ENCODE assay signal across 23 cellular contexts in genomic region chr16:9402293-9402865, GRCh38.
"Had no signal": no experiment of that assay in that cellular context is flagged by ENCODE, and none has a peak within 500 bp of the region (broad histone marks: within the 10 kb centered on the region; RNA-seq: fewer than 3 reads in every experiment).

No MANE protein-coding gene starts in this region.

- H3K4me3 ChIP-seq: adrenal gland, ascending aorta, coronary artery, dorsolateral prefrontal cortex had no signal

- H3K27ac ChIP-seq: adrenal gland, ascending aorta, brain microvascular endothelial cell, coronary artery had no signal

- DNase-seq: activated CD4-positive, alpha-beta memory T cell treated with anti-CD3 and anti-CD28 coated beads for 36 hours; activated CD4-positive, alpha-beta T cell treated with anti-CD3 and anti-CD28 coated beads for 36 hours; activated CD4-positive, alpha-beta T cell treated with anti-CD3 and anti-CD28 coated beads, Interleukin-2, amount 10 ng/mL, durations not matched to agents 24 days and 14 days; activated CD4-positive, CD25-positive, alpha-beta regulatory T cell; activated CD4-positive, CD25-positive, alpha-beta regulatory T cell treated with anti-CD3 and anti-CD28 coated beads, Interleukin-2, amount 50 U/mL, for 72 hours; activated CD8-positive, alpha-beta memory T cell treated with anti-CD3 and anti-CD28 coated beads, Interleukin-2, amount 10 ng/mL, durations not matched to agents 7 days and 5 days; activated CD8-positive, alpha-beta memory T cell treated with anti-CD3 and anti-CD28 coated beads, Interleukin-2, amount 50 U/mL, for 4 hours; activated CD8-positive, alpha-beta T cell treated with anti-CD3 and anti-CD28 coated beads, Interleukin-2, amount 10 ng/mL, durations not matched to agents 7 days and 5 days; activated effector memory CD4-positive, alpha-beta T cell treated with anti-CD3 and anti-CD28 coated beads, Interleukin-2, amount 50 U/mL, for 16 hours; activated naive CD4-positive, alpha-beta T cell treated with anti-CD3 and anti-CD28 coated beads for 36 hours; activated naive CD8-positive, alpha-beta T cell treated with anti-CD3 and anti-CD28 coated beads for 36 hours; activated naive CD8-positive, alpha-beta T cell treated with anti-CD3 and anti-CD28 coated beads, Interleukin-2, amount 50 U/mL, for 24 hours; activated T-cell treated with anti-CD3 and anti-CD28 coated beads, Interleukin-2, amount 50 U/mL, for 1 hour; activated T-cell treated with anti-CD3 and anti-CD28 coated beads, Interleukin-2, amount 50 U/mL, for 48 hours; brain microvascular endothelial cell; effector memory CD4-positive, alpha-beta T cell; endodermal cell; foreskin fibroblast; T-helper 2 cell had no signal

- H3K4me1 ChIP-seq: adrenal gland, ascending aorta had no signal

- H3K9me3 ChIP-seq: adrenal gland, ascending aorta had no signal

- H3K27me3 ChIP-seq: adrenal gland, ascending aorta, brain microvascular endothelial cell, dorsolateral prefrontal cortex had no signal

- H3K36me3 ChIP-seq: adrenal gland, ascending aorta, brain microvascular endothelial cell had no signal
